Comparison of ENCODE assay signal across 2 cellular contexts in the genomic region with DNA sequence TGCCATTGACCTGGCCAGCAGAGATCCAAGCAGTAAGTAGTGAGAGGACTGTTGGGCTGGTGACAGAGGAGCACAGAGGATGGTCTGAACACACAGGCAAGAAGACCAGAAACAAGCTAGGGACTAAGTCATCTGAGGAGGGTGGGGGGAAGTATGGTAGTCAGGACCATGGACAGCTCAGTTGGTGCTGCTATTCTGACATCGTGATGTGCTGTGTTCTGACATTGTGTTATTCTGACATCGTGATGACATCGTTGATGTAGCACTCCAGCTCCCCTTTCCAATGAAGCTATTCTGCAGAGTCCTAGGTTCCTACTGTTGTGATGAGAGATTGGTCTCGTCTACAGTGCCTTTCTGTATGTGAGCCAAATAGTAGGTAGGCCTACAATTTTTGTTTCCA.
TF ChIP-seq lines count a peak whose summit lies in the region.

No MANE protein-coding gene starts in this region.

TF ChIP-seq in K562, 482 proteins besides CTCF, POLR2A, EP300 and RAD21 (continued from another document and continues in another):
- TF ChIP-seq, protein P1, sequence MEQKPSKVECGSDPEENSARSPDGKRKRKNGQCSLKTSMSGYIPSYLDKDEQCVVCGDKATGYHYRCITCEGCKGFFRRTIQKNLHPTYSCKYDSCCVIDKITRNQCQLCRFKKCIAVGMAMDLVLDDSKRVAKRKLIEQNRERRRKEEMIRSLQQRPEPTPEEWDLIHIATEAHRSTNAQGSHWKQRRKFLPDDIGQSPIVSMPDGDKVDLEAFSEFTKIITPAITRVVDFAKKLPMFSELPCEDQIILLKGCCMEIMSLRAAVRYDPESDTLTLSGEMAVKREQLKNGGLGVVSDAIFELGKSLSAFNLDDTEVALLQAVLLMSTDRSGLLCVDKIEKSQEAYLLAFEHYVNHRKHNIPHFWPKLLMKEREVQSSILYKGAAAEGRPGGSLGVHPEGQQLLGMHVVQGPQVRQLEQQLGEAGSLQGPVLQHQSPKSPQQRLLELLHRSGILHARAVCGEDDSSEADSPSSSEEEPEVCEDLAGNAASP (IDR thresholded peaks at IDR 0.05) = no peak
- TF ChIP-seq NFE2 (IDR thresholded peaks at IDR 0.05; ENCODE audit: low read depth) (no peak), ZNF583 (CRISPR knock-in tag; IDR thresholded peaks at IDR 0.05) (no peak), ZFPM2 (CRISPR knock-in tag; IDR thresholded peaks at IDR 0.05) (no peak), CREBBP (IDR thresholded peaks at IDR 0.05; ENCODE audit: low read depth, low read length) (no peak), ZNF77 (CRISPR knock-in tag; IDR thresholded peaks at IDR 0.05) (no peak), KDM2B (CRISPR knock-in tag; IDR thresholded peaks at IDR 0.05) (no peak), CREB1 (IDR thresholded peaks at IDR 0.05) (peak; percentile 89), CREB1 (CRISPR knock-in tag; IDR thresholded peaks at IDR 0.05) (peak; percentile 57; the same call in 1 of the 2 replicates), PTBP1 (IDR thresholded peaks at IDR 0.05; ENCODE audit: low read depth, low read length) (no peak), TCF3 (CRISPR knock-in tag; IDR thresholded peaks at IDR 0.05) (no peak), ZNF431 (CRISPR knock-in tag; IDR thresholded peaks at IDR 0.05) (no peak), HLTF (IDR thresholded peaks at IDR 0.05) (no peak), ZNF41 (CRISPR knock-in tag; conservative IDR thresholded peaks at IDR 0.05) (no peak), TAF9B (IDR thresholded peaks at IDR 0.05; ENCODE audit: partially characterized antibody) (no peak), HNRNPLL (IDR thresholded peaks at IDR 0.05; ENCODE audit: low read depth, low read length, poor library complexity, severe bottlenecking) (no peak), MCM5 (IDR thresholded peaks at IDR 0.05; ENCODE audit: low read depth) (no peak), FIP1L1 (IDR thresholded peaks at IDR 0.05; ENCODE audit: low read depth, low read length, poor library complexity, severe bottlenecking) (no peak), ILK (tag; IDR thresholded peaks at IDR 0.05; ENCODE audit: borderline replicate concordance, low read depth) (no peak)
- TF ChIP-seq, protein P2, sequence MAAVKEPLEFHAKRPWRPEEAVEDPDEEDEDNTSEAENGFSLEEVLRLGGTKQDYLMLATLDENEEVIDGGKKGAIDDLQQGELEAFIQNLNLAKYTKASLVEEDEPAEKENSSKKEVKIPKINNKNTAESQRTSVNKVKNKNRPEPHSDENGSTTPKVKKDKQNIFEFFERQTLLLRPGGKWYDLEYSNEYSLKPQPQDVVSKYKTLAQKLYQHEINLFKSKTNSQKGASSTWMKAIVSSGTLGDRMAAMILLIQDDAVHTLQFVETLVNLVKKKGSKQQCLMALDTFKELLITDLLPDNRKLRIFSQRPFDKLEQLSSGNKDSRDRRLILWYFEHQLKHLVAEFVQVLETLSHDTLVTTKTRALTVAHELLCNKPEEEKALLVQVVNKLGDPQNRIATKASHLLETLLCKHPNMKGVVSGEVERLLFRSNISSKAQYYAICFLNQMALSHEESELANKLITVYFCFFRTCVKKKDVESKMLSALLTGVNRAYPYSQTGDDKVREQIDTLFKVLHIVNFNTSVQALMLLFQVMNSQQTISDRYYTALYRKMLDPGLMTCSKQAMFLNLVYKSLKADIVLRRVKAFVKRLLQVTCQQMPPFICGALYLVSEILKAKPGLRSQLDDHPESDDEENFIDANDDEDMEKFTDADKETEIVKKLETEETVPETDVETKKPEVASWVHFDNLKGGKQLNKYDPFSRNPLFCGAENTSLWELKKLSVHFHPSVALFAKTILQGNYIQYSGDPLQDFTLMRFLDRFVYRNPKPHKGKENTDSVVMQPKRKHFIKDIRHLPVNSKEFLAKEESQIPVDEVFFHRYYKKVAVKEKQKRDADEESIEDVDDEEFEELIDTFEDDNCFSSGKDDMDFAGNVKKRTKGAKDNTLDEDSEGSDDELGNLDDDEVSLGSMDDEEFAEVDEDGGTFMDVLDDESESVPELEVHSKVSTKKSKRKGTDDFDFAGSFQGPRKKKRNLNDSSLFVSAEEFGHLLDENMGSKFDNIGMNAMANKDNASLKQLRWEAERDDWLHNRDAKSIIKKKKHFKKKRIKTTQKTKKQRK (IDR thresholded peaks at IDR 0.05; ENCODE audit: borderline replicate concordance, low read depth, low read length) = no peak
- TF ChIP-seq, protein P3, sequence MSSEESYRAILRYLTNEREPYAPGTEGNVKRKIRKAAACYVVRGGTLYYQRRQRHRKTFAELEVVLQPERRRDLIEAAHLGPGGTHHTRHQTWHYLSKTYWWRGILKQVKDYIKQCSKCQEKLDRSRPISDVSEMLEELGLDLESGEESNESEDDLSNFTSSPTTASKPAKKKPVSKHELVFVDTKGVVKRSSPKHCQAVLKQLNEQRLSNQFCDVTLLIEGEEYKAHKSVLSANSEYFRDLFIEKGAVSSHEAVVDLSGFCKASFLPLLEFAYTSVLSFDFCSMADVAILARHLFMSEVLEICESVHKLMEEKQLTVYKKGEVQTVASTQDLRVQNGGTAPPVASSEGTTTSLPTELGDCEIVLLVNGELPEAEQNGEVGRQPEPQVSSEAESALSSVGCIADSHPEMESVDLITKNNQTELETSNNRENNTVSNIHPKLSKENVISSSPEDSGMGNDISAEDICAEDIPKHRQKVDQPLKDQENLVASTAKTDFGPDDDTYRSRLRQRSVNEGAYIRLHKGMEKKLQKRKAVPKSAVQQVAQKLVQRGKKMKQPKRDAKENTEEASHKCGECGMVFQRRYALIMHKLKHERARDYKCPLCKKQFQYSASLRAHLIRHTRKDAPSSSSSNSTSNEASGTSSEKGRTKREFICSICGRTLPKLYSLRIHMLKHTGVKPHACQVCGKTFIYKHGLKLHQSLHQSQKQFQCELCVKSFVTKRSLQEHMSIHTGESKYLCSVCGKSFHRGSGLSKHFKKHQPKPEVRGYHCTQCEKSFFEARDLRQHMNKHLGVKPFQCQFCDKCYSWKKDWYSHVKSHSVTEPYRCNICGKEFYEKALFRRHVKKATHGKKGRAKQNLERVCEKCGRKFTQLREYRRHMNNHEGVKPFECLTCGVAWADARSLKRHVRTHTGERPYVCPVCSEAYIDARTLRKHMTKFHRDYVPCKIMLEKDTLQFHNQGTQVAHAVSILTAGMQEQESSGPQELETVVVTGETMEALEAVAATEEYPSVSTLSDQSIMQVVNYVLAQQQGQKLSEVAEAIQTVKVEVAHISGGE (CRISPR knock-in tag; IDR thresholded peaks at IDR 0.05) = no peak
- TF ChIP-seq, protein P4, sequence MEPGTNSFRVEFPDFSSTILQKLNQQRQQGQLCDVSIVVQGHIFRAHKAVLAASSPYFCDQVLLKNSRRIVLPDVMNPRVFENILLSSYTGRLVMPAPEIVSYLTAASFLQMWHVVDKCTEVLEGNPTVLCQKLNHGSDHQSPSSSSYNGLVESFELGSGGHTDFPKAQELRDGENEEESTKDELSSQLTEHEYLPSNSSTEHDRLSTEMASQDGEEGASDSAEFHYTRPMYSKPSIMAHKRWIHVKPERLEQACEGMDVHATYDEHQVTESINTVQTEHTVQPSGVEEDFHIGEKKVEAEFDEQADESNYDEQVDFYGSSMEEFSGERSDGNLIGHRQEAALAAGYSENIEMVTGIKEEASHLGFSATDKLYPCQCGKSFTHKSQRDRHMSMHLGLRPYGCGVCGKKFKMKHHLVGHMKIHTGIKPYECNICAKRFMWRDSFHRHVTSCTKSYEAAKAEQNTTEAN (CRISPR knock-in tag; IDR thresholded peaks at IDR 0.05) = 0 out of 2 replicates have a peak, but pooled peaks have one; percentile 54

TF ChIP-seq in HepG2, 621 proteins besides CTCF, POLR2A, EP300 and RAD21 (continued from another document and continues in another):
- TF ChIP-seq, protein P5, sequence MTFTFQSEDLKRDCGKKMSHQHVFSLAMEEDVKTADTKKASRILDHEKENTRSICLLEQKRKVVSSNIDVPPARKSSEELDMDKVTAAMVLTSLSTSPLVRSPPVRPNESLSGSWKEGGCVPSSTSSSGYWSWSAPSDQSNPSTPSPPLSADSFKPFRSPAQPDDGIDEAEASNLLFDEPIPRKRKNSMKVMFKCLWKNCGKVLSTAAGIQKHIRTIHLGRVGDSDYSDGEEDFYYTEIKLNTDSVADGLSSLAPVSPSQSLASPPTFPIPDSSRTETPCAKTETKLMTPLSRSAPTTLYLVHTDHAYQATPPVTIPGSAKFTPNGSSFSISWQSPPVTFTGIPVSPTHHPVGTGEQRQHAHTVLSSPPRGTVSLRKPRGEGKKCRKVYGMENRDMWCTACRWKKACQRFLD (CRISPR knock-in tag; IDR thresholded peaks at IDR 0.05; ENCODE audit: borderline replicate concordance) = peak; percentile 40; the same call in 1 of the 2 replicates
- peak; percentile 30; the same call in 1 of the 2 replicates for TF ChIP-seq KDM1A (CRISPR knock-in tag; IDR thresholded peaks at IDR 0.05)
- TF ChIP-seq, protein P6, sequence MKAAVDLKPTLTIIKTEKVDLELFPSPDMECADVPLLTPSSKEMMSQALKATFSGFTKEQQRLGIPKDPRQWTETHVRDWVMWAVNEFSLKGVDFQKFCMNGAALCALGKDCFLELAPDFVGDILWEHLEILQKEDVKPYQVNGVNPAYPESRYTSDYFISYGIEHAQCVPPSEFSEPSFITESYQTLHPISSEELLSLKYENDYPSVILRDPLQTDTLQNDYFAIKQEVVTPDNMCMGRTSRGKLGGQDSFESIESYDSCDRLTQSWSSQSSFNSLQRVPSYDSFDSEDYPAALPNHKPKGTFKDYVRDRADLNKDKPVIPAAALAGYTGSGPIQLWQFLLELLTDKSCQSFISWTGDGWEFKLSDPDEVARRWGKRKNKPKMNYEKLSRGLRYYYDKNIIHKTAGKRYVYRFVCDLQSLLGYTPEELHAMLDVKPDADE (CRISPR knock-in tag; IDR thresholded peaks at IDR 0.05) = peak; percentile 74; the same call in 1 of the 2 replicates
- TF ChIP-seq GATAD2A (CRISPR knock-in tag; IDR thresholded peaks at IDR 0.05) = peak; percentile 51; the same call in 1 of the 2 replicates
- TF ChIP-seq ARID2 (CRISPR knock-in tag; IDR thresholded peaks at IDR 0.05; ENCODE audit: borderline replicate concordance) = 0 out of 2 replicates have a peak, but pooled peaks have one; percentile 55
- TF ChIP-seq HNRNPH1 (optimal IDR thresholded peaks at IDR 0.05; ENCODE audit: low read depth, low read length) = no peak
- TF ChIP-seq ZNF510 (CRISPR knock-in tag; IDR thresholded peaks at IDR 0.05; ENCODE audit: low read depth) = peak; percentile 70; the same call in 1 of the 2 replicates
- TF ChIP-seq, protein P7, sequence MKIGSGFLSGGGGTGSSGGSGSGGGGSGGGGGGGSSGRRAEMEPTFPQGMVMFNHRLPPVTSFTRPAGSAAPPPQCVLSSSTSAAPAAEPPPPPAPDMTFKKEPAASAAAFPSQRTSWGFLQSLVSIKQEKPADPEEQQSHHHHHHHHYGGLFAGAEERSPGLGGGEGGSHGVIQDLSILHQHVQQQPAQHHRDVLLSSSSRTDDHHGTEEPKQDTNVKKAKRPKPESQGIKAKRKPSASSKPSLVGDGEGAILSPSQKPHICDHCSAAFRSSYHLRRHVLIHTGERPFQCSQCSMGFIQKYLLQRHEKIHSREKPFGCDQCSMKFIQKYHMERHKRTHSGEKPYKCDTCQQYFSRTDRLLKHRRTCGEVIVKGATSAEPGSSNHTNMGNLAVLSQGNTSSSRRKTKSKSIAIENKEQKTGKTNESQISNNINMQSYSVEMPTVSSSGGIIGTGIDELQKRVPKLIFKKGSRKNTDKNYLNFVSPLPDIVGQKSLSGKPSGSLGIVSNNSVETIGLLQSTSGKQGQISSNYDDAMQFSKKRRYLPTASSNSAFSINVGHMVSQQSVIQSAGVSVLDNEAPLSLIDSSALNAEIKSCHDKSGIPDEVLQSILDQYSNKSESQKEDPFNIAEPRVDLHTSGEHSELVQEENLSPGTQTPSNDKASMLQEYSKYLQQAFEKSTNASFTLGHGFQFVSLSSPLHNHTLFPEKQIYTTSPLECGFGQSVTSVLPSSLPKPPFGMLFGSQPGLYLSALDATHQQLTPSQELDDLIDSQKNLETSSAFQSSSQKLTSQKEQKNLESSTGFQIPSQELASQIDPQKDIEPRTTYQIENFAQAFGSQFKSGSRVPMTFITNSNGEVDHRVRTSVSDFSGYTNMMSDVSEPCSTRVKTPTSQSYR (CRISPR knock-in tag; IDR thresholded peaks at IDR 0.05; ENCODE audit: borderline replicate concordance) = peak; percentile 42; the same call in 1 of the 2 replicates
- TF ChIP-seq, protein P8, sequence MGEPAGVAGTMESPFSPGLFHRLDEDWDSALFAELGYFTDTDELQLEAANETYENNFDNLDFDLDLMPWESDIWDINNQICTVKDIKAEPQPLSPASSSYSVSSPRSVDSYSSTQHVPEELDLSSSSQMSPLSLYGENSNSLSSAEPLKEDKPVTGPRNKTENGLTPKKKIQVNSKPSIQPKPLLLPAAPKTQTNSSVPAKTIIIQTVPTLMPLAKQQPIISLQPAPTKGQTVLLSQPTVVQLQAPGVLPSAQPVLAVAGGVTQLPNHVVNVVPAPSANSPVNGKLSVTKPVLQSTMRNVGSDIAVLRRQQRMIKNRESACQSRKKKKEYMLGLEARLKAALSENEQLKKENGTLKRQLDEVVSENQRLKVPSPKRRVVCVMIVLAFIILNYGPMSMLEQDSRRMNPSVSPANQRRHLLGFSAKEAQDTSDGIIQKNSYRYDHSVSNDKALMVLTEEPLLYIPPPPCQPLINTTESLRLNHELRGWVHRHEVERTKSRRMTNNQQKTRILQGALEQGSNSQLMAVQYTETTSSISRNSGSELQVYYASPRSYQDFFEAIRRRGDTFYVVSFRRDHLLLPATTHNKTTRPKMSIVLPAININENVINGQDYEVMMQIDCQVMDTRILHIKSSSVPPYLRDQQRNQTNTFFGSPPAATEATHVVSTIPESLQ (CRISPR knock-in tag; conservative IDR thresholded peaks at IDR 0.05) = peak; percentile 78; the same call in 1 of the 2 replicates
- TF ChIP-seq, protein P9, sequence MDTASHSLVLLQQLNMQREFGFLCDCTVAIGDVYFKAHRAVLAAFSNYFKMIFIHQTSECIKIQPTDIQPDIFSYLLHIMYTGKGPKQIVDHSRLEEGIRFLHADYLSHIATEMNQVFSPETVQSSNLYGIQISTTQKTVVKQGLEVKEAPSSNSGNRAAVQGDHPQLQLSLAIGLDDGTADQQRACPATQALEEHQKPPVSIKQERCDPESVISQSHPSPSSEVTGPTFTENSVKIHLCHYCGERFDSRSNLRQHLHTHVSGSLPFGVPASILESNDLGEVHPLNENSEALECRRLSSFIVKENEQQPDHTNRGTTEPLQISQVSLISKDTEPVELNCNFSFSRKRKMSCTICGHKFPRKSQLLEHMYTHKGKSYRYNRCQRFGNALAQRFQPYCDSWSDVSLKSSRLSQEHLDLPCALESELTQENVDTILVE (CRISPR knock-in tag; IDR thresholded peaks at IDR 0.05) = peak; percentile 83
- TF ChIP-seq ZBTB20 (CRISPR knock-in tag; IDR thresholded peaks at IDR 0.05; ENCODE audit: borderline replicate concordance, low read depth) = peak; percentile 72; the same call in 1 of the 2 replicates
- TF ChIP-seq EHMT2 (IDR thresholded peaks at IDR 0.05; ENCODE audit: borderline replicate concordance, low read depth, low read length) = peak; percentile 94
- no peak for TF ChIP-seq NR2F6 (IDR thresholded peaks at IDR 0.05)
- TF ChIP-seq NR2F6 (CRISPR knock-in tag; IDR thresholded peaks at IDR 0.05) = no peak
- TF ChIP-seq MAF1 (CRISPR knock-in tag; IDR thresholded peaks at IDR 0.05; ENCODE audit: borderline replicate concordance) = peak; percentile 54; the same call in 1 of the 2 replicates
- TF ChIP-seq TEAD2 (CRISPR knock-in tag; IDR thresholded peaks at IDR 0.05) = peak; percentile 63; the same call in 1 of the 2 replicates
